In the genomic region with DNA sequence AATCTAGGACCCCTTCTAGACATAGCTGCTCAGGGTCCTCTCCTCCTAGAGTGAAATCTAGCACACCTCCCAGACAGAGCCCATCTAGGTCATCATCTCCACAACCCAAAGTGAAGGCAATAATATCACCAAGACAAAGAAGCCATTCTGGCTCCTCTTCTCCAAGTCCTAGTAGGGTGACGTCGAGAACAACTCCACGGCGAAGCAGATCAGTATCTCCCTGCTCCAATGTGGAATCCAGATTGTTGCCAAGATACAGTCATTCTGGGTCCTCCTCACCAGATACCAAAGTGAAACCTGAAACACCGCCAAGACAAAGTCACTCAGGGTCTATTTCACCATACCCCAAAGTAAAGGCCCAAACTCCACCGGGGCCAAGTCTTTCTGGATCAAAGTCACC, we compare ENCODE assay signal across 2 cellular contexts.
A peak's percentile ranks its signal among the peaks of the same experiment; 100 is the strongest.
TF ChIP-seq lines count a peak whose summit lies in the region.

No MANE protein-coding gene starts in this region.

TF ChIP-seq in GM23338, 12 proteins besides CTCF, POLR2A, EP300 and RAD21 (continues in another document):
- TF ChIP-seq EZH2phosphoT487 (IDR thresholded peaks at IDR 0.05; ENCODE audit: unreplicated experiment) (no peak), NANOG (IDR thresholded peaks at IDR 0.05; ENCODE audit: borderline replicate concordance) (no peak), EZH2 (IDR thresholded peaks at IDR 0.05; ENCODE audit: low read depth, unreplicated experiment) (no peak), JUNB (IDR thresholded peaks at IDR 0.05; ENCODE audit: unreplicated experiment) (no peak), ZNF114 (CRISPR knock-in tag; IDR thresholded peaks at IDR 0.05) (no peak), CREB1 (CRISPR knock-in tag; IDR thresholded peaks at IDR 0.05; ENCODE audit: low read depth) (no peak), ZNF331 (CRISPR knock-in tag; IDR thresholded peaks at IDR 0.05; ENCODE audit: low read depth) (no peak), POLR2AphosphoS5 (IDR thresholded peaks at IDR 0.05; ENCODE audit: low read depth) (no peak), STAT1 (IDR thresholded peaks at IDR 0.05; ENCODE audit: unreplicated experiment) (no peak)
- TF ChIP-seq, protein P1, sequence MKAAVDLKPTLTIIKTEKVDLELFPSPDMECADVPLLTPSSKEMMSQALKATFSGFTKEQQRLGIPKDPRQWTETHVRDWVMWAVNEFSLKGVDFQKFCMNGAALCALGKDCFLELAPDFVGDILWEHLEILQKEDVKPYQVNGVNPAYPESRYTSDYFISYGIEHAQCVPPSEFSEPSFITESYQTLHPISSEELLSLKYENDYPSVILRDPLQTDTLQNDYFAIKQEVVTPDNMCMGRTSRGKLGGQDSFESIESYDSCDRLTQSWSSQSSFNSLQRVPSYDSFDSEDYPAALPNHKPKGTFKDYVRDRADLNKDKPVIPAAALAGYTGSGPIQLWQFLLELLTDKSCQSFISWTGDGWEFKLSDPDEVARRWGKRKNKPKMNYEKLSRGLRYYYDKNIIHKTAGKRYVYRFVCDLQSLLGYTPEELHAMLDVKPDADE (IDR thresholded peaks at IDR 0.05): no peak
- TF ChIP-seq, protein P2, sequence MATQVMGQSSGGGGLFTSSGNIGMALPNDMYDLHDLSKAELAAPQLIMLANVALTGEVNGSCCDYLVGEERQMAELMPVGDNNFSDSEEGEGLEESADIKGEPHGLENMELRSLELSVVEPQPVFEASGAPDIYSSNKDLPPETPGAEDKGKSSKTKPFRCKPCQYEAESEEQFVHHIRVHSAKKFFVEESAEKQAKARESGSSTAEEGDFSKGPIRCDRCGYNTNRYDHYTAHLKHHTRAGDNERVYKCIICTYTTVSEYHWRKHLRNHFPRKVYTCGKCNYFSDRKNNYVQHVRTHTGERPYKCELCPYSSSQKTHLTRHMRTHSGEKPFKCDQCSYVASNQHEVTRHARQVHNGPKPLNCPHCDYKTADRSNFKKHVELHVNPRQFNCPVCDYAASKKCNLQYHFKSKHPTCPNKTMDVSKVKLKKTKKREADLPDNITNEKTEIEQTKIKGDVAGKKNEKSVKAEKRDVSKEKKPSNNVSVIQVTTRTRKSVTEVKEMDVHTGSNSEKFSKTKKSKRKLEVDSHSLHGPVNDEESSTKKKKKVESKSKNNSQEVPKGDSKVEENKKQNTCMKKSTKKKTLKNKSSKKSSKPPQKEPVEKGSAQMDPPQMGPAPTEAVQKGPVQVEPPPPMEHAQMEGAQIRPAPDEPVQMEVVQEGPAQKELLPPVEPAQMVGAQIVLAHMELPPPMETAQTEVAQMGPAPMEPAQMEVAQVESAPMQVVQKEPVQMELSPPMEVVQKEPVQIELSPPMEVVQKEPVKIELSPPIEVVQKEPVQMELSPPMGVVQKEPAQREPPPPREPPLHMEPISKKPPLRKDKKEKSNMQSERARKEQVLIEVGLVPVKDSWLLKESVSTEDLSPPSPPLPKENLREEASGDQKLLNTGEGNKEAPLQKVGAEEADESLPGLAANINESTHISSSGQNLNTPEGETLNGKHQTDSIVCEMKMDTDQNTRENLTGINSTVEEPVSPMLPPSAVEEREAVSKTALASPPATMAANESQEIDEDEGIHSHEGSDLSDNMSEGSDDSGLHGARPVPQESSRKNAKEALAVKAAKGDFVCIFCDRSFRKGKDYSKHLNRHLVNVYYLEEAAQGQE (IDR thresholded peaks at IDR 0.05; ENCODE audit: unreplicated experiment): no peak

TF ChIP-seq in neural cell, 6 proteins besides CTCF, POLR2A, EP300 and RAD21:
- peak; percentile 12 for TF ChIP-seq POLR2AphosphoS5 (IDR thresholded peaks at IDR 0.05)
- TF ChIP-seq, protein P2 (IDR thresholded peaks at IDR 0.05; ENCODE audit: borderline replicate concordance): no peak
